1 cellular context compared by ENCODE assay signal in the genomic region with DNA sequence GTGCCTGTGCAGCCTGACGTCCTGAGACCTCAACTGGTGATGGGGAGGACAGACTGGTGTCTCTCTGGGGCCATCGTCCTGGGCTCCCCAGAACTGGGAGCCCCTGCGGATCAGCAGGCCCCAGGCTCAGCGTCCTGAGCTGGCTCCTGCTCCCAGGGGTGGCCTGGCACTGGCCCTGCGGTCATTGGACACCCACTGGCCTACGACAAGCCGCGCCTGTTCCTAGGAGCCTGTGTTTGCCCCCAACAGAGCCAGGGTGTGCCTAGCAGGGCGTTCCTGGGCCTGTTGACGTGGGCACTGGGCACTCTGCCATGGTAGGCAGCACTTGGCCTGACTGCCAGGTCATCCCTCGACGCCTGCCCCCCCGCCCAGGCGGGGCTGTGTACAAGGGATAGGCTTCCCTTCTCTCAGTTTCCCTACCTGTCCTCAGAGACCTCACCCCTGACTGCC.
TF ChIP-seq lines count a peak whose summit lies in the region.

No MANE protein-coding gene starts in this region.

TF ChIP-seq in endothelial cell of umbilical vein, 7 proteins besides CTCF, POLR2A, EP300 and RAD21 (continued from another document):
- TF ChIP-seq POLR2AphosphoS5 (IDR thresholded peaks at IDR 0.05; ENCODE audit: insufficient read depth, low read depth, low read length), result no peak
- TF ChIP-seq, protein P1, sequence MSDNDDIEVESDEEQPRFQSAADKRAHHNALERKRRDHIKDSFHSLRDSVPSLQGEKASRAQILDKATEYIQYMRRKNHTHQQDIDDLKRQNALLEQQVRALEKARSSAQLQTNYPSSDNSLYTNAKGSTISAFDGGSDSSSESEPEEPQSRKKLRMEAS (IDR thresholded peaks at IDR 0.05; ENCODE audit: insufficient read depth, insufficient read length), result no peak
